Comparison of ENCODE assay signal across 1 cellular context in genomic region chr13:46211521-46212351, GRCh38.
TF ChIP-seq lines count a peak whose summit lies in the region.

Gene LRRC63, plus strand, starts transcription at chr13:46211928. Its CDS starts 1,107 bp downstream, at chr13:46213035.

TF ChIP-seq in HepG2, 621 proteins besides CTCF, POLR2A, EP300 and RAD21 (continued from another document):
- TF ChIP-seq MBD4 (IDR thresholded peaks at IDR 0.05; ENCODE audit: borderline replicate concordance, low read length) (no peak), MEIS2 (CRISPR knock-in tag; IDR thresholded peaks at IDR 0.05) (0 out of 2 replicates have a peak, but pooled peaks have one; percentile 37), MXD1 (CRISPR knock-in tag; IDR thresholded peaks at IDR 0.05) (peak; percentile 24; the same call in 1 of the 2 replicates), PRDM15 (CRISPR knock-in tag; IDR thresholded peaks at IDR 0.05) (no peak), ZNF687 (CRISPR knock-in tag; IDR thresholded peaks at IDR 0.05) (peak; percentile 62), NAIF1 (CRISPR knock-in tag; IDR thresholded peaks at IDR 0.05; ENCODE audit: borderline replicate concordance) (no peak), AHDC1 (CRISPR knock-in tag; IDR thresholded peaks at IDR 0.05; ENCODE audit: borderline replicate concordance) (no peak), SALL1 (CRISPR knock-in tag; IDR thresholded peaks at IDR 0.05) (0 out of 2 replicates have a peak, but pooled peaks have one; percentile 16)
